In genomic region chr14:79705126-79705894, GRCh38 we compare ENCODE assay signal across 25 cellular contexts.
"Had no signal": no experiment of that assay in that cellular context is flagged by ENCODE, and none has a peak within 500 bp of the region (broad histone marks: within the 10 kb centered on the region; RNA-seq: fewer than 3 reads in every experiment).

No MANE protein-coding gene starts in this region.

- H3K27ac ChIP-seq: adrenal gland, ascending aorta, brain microvascular endothelial cell, esophagus squamous epithelium, gastrocnemius medialis, left lung, neutrophil, pancreas, psoas muscle, right atrium auricular region, tibial artery, WERI-Rb-1 had no signal

- H3K9me3 ChIP-seq: adrenal gland, ascending aorta, esophagus squamous epithelium, gastrocnemius medialis, left lung, neutrophil, pancreas, psoas muscle, right atrium auricular region, tibial artery had no signal

- H3K27ac Mint-ChIP-seq: activated CD8-positive, alpha-beta T cell treated with anti-CD3 and anti-CD28 coated beads, Interleukin-2, amount 10 ng/mL, durations not matched to agents 7 days and 5 days; activated naive CD8-positive, alpha-beta T cell; endodermal cell; natural killer cell; stimulated activated naive CD8-positive, alpha-beta T cell treated with anti-CD3 and anti-CD28 coated beads, Interleukin-15, amount 100 ng/mL, for 72 hours; T-cell; T-helper 2 cell treated with Interferon-gamma antibody and Interleukin-4, amounts not matched to agents 5 μg/mL and 100 μg/mL, for 36 hours had no signal

- ATAC-seq: activated CD8-positive, alpha-beta T cell treated with anti-CD3 and anti-CD28 coated beads, Interleukin-2, amount 10 ng/mL, durations not matched to agents 7 days and 5 days; gastrocnemius medialis; left lung; natural killer cell; psoas muscle; stimulated activated naive CD8-positive, alpha-beta T cell treated with anti-CD3 and anti-CD28 coated beads, Interleukin-15, amount 100 ng/mL, for 72 hours; T-cell had no signal

- H3K4me3 ChIP-seq: adrenal gland, ascending aorta, esophagus squamous epithelium, gastrocnemius medialis, left lung, pancreas, psoas muscle, right atrium auricular region, tibial artery had no signal

- H3K36me3 ChIP-seq: adrenal gland, ascending aorta, brain microvascular endothelial cell, esophagus squamous epithelium, gastrocnemius medialis, left lung, neutrophil, pancreas, right atrium auricular region, tibial artery, WERI-Rb-1 had no signal

- H3K4me1 ChIP-seq: adrenal gland, ascending aorta, esophagus squamous epithelium, left lung, right atrium auricular region, tibial artery had no signal

- H3K9me3 Mint-ChIP-seq: endodermal cell had no signal

- H3K4me1 Mint-ChIP-seq: natural killer cell; stimulated activated naive CD8-positive, alpha-beta T cell treated with anti-CD3 and anti-CD28 coated beads, Interleukin-15, amount 100 ng/mL, for 72 hours; T-cell had no signal

- H3K36me3 Mint-ChIP-seq: activated naive CD8-positive, alpha-beta T cell; natural killer cell; T-cell had no signal

- H3K27me3 ChIP-seq: ascending aorta, brain microvascular endothelial cell, esophagus squamous epithelium, gastrocnemius medialis, left lung, neutrophil, pancreas, right atrium auricular region, tibial artery had no signal

- DNase-seq: activated CD4-positive, alpha-beta T cell treated with anti-CD3 and anti-CD28 coated beads, Interleukin-2, amount 50 U/mL, for 1 hour; activated CD4-positive, CD25-positive, alpha-beta regulatory T cell treated with anti-CD3 and anti-CD28 coated beads, Interleukin-2, amount 50 U/mL, for 72 hours; activated CD8-positive, alpha-beta T cell treated with anti-CD3 and anti-CD28 coated beads, Interleukin-2, amount 10 ng/mL, durations not matched to agents 7 days and 5 days; activated gamma-delta T cell treated with Interleukin-2 at 50 U/mL for 16 hours; adrenal gland; brain microvascular endothelial cell; cortex of kidney; endodermal cell; esophagus squamous epithelium; gastrocnemius medialis; left lung; natural killer cell; pancreas; psoas muscle; stimulated activated CD4-positive, alpha-beta T cell treated with anti-CD3 and anti-CD28 coated beads, Interleukin-12 subunit alpha, Interleukin-12 subunit beta, amount 100 ng/mL, for 4 hours; stimulated activated naive CD8-positive, alpha-beta T cell treated with anti-CD3 and anti-CD28 coated beads, Interleukin-15, amount 100 ng/mL, for 72 hours; T-cell; tibial artery; WERI-Rb-1 had no signal

- H3K27me3 Mint-ChIP-seq: activated naive CD8-positive, alpha-beta T cell; stimulated activated naive CD8-positive, alpha-beta T cell treated with anti-CD3 and anti-CD28 coated beads, Interleukin-15, amount 100 ng/mL, for 72 hours; T-cell had no signal

- H3K4me3 Mint-ChIP-seq: activated CD8-positive, alpha-beta T cell treated with anti-CD3 and anti-CD28 coated beads, Interleukin-2, amount 10 ng/mL, durations not matched to agents 7 days and 5 days; activated naive CD8-positive, alpha-beta T cell; endodermal cell; natural killer cell; stimulated activated naive CD8-positive, alpha-beta T cell treated with anti-CD3 and anti-CD28 coated beads, Interleukin-15, amount 100 ng/mL, for 72 hours; T-cell; T-helper 2 cell treated with Interferon-gamma antibody and Interleukin-4, amounts not matched to agents 5 μg/mL and 100 μg/mL, for 36 hours had no signal

- FAIRE-seq: pancreas, urothelium cell line had no signal
